Comparison of ENCODE assay signal across 13 cellular contexts in the genomic region with DNA sequence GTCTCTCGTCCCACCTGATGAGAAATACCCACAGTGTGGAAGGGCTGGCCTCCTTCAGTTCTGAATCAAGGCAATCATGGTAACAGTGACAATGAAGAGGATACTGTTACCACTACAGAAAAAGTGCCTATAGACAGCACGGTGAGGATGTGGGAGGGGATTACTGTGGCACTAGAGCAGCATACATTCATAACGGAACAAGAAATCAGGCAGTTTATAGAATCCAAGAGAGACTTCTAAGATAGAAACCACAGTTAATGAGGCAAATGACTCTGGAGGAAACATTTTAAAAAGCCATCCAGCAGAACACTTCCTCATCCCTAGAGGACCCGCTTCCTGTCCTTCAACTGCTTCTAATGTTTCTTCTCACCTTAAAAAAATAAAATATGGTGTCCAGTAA. TPM values are rescaled to one million over a fixed set of nuclear protein-coding genes. Genes with fewer than 3 reads are reported as not detected.
DNase-seq lines count a peak whose midpoint lies in the region; ATAC-seq and TF ChIP-seq lines count a peak whose summit lies in the region.
"Had no signal": no experiment of that assay in that cellular context is flagged by ENCODE, and none has a peak within 500 bp of the region (broad histone marks: within the 10 kb centered on the region; RNA-seq: fewer than 3 reads in every experiment).

No MANE protein-coding gene starts in this region.

- H3K27ac Mint-ChIP-seq in T-helper 2 cell treated with Interferon-gamma antibody and Interleukin-4, amounts not matched to agents 5 μg/mL and 100 μg/mL, for 36 hours = peak overlapping the region; percentile 87
- H3K27ac Mint-ChIP-seq in stimulated activated naive CD8-positive, alpha-beta T cell treated with anti-CD3 and anti-CD28 coated beads, Interleukin-15, Interleukin-2, amounts not matched to agents 100 ng/mL and 50 ng/mL, for 24 hours = peak overlapping the region; percentile 49

- no peaks in the 10 kb centered on the region for H3K27me3 Mint-ChIP-seq in T-helper 2 cell treated with Interferon-gamma antibody and Interleukin-4, amounts not matched to agents 5 μg/mL and 100 μg/mL, for 36 hours (ENCODE audit: low read depth)
- no peaks in the 10 kb centered on the region for H3K27me3 Mint-ChIP-seq in stimulated activated naive CD8-positive, alpha-beta T cell treated with anti-CD3 and anti-CD28 coated beads, Interleukin-15, Interleukin-2, amounts not matched to agents 100 ng/mL and 50 ng/mL, for 24 hours

- ATAC-seq in HG02885 (IDR thresholded peaks at IDR 0.05; ENCODE audit: poor library complexity, unreplicated experiment) = peak; percentile 60
- ATAC-seq in GM19455 (IDR thresholded peaks at IDR 0.05; ENCODE audit: unreplicated experiment) = no peak

- DNase-seq in stimulated activated CD4-positive, alpha-beta T cell treated with anti-CD3 and anti-CD28 coated beads, Interleukin-1b, Interleukin-23, amount 100 ng/mL, for 48 hours = peak; percentile 50
- no peak for DNase-seq in stimulated activated CD4-positive, alpha-beta T cell treated with anti-CD3 and anti-CD28 coated beads, Interleukin-4, amount 100 ng/mL, for 4 hours
- DNase-seq in T-helper 2 cell treated with Interferon-gamma antibody and Interleukin-4, amounts not matched to agents 5 μg/mL and 100 μg/mL, for 36 hours (ENCODE audit: low spot score) = peak; percentile 32
- DNase-seq in right atrium auricular region (ENCODE audit: low spot score) = no peak
- DNase-seq in G401 (ENCODE audit: low spot score) = no peak
- DNase-seq: C1 segment of cervical spinal cord, NCI-H1930 had no signal

- peaks cover 15% of the 10 kb centered on the region for H3K36me3 Mint-ChIP-seq in T-helper 2 cell treated with Interferon-gamma antibody and Interleukin-4, amounts not matched to agents 5 μg/mL and 100 μg/mL, for 36 hours (ENCODE audit: low read depth)
- peaks cover 9% of the 10 kb centered on the region for H3K36me3 Mint-ChIP-seq in stimulated activated naive CD8-positive, alpha-beta T cell treated with anti-CD3 and anti-CD28 coated beads, Interleukin-15, Interleukin-2, amounts not matched to agents 100 ng/mL and 50 ng/mL, for 24 hours (ENCODE audit: low read depth)

- in situ Hi-C loops in G401 (cut with HindIII; ENCODE audit: low sequenced_read_pairs) = no loop called here

- H3K9me3 Mint-ChIP-seq in T-helper 2 cell treated with Interferon-gamma antibody and Interleukin-4, amounts not matched to agents 5 μg/mL and 100 μg/mL, for 36 hours = no peaks in the 10 kb centered on the region
- no peaks in the 10 kb centered on the region for H3K9me3 Mint-ChIP-seq in stimulated activated naive CD8-positive, alpha-beta T cell treated with anti-CD3 and anti-CD28 coated beads, Interleukin-15, Interleukin-2, amounts not matched to agents 100 ng/mL and 50 ng/mL, for 24 hours

- no peak for TF ChIP-seq CTCF in right atrium auricular region (IDR thresholded peaks at IDR 0.05)

- H3K4me3 Mint-ChIP-seq in T-helper 2 cell treated with Interferon-gamma antibody and Interleukin-4, amounts not matched to agents 5 μg/mL and 100 μg/mL, for 36 hours = peak overlapping the region; percentile 60
- no peak overlapping the region for H3K4me3 Mint-ChIP-seq in stimulated activated naive CD8-positive, alpha-beta T cell treated with anti-CD3 and anti-CD28 coated beads, Interleukin-15, Interleukin-2, amounts not matched to agents 100 ng/mL and 50 ng/mL, for 24 hours

- no peak overlapping the region for H3K4me3 ChIP-seq in right atrium auricular region
- H3K4me3 ChIP-seq: tibial nerve had no signal

- H3K9me3 ChIP-seq in right atrium auricular region = no peaks in the 10 kb centered on the region
- H3K9me3 ChIP-seq: tibial nerve had no signal

- peaks cover under 1% of the 10 kb centered on the region for H3K36me3 ChIP-seq in right atrium auricular region

- H3K4me1 Mint-ChIP-seq in T-helper 2 cell treated with Interferon-gamma antibody and Interleukin-4, amounts not matched to agents 5 μg/mL and 100 μg/mL, for 36 hours (ENCODE audit: low read depth) = peaks cover 38% of the 10 kb centered on the region
- H3K4me1 Mint-ChIP-seq in stimulated activated naive CD8-positive, alpha-beta T cell treated with anti-CD3 and anti-CD28 coated beads, Interleukin-15, Interleukin-2, amounts not matched to agents 100 ng/mL and 50 ng/mL, for 24 hours (ENCODE audit: low read depth) = peaks cover 48% of the 10 kb centered on the region

- H3K4me1 ChIP-seq in right atrium auricular region = peaks cover 0 to 56% of the 10 kb centered on the region in 2 donors

- H3K27ac ChIP-seq in right atrium auricular region = peak overlapping the region in 1 of 2 donors; percentile 75
- H3K27ac ChIP-seq: tibial nerve had no signal

- H3K27me3 ChIP-seq in right atrium auricular region = no peaks in the 10 kb centered on the region
- H3K27me3 ChIP-seq: tibial nerve had no signal

RNA-seq across cellular contexts. Expression of a gene that starts 2.7 kb away (rescaled TPM):
- total RNA-seq in right atrium auricular region = 10 to 100 TPM; 33.3 TPM
- 22.6 and 32.1 TPM in 2 replicates for total RNA-seq in G401 (2014; rRNA removed; shearing (Covaris generic))

RNA-seq across cellular contexts. Expression of a gene that starts 22.2 kb away (rescaled TPM):
- 1 to 10 TPM; 1.1 to 2.3 TPM for total RNA-seq in right atrium auricular region
- total RNA-seq in G401 (2014; rRNA removed; shearing (Covaris generic)) = not detected in 2 replicates
- total RNA-seq: dermis microvascular lymphatic vessel endothelial cell, myocyte, tibial nerve had no signal

RNA-seq across cellular contexts. Expression of a gene that starts 22.6 kb away (rescaled TPM):
- not detected for total RNA-seq in right atrium auricular region
- not detected in 2 replicates for total RNA-seq in G401 (2014; rRNA removed; shearing (Covaris generic))
- total RNA-seq: dermis microvascular lymphatic vessel endothelial cell, myocyte, tibial nerve had no signal

RNA-seq across cellular contexts. Expression of a gene that starts 33.5 kb away (rescaled TPM):
- 10 to 100 TPM; 23.4 to 84.7 TPM for total RNA-seq in right atrium auricular region
- 0.07 TPM in 1 of 2 replicates, not detected in the other for total RNA-seq in G401 (2014; rRNA removed; shearing (Covaris generic))

RNA-seq across cellular contexts. Expression of a gene that starts 46.2 kb away (rescaled TPM):
- 1 to 10 TPM; 7.4 to 9.0 TPM for total RNA-seq in right atrium auricular region
- 7.6 and 12.2 TPM in 2 replicates for total RNA-seq in G401 (2014; rRNA removed; shearing (Covaris generic))

Comparison
In these comparisons a context has a peak if more than half of its experiments do, and no peak if none do; other contexts are left out.
1. DNase-seq: peak in stimulated activated CD4-positive, alpha-beta T cell treated with anti-CD3 and anti-CD28 coated beads, Interleukin-1b, Interleukin-23, amount 100 ng/mL, for 48 hours (single experiment) and T-helper 2 cell treated with Interferon-gamma antibody and Interleukin-4, amounts not matched to agents 5 μg/mL and 100 μg/mL, for 36 hours (single experiment); none in stimulated activated CD4-positive, alpha-beta T cell treated with anti-CD3 and anti-CD28 coated beads, Interleukin-4, amount 100 ng/mL, for 4 hours (0 of 2), right atrium auricular region (single experiment) and G401 (single experiment).